In the genomic region with DNA sequence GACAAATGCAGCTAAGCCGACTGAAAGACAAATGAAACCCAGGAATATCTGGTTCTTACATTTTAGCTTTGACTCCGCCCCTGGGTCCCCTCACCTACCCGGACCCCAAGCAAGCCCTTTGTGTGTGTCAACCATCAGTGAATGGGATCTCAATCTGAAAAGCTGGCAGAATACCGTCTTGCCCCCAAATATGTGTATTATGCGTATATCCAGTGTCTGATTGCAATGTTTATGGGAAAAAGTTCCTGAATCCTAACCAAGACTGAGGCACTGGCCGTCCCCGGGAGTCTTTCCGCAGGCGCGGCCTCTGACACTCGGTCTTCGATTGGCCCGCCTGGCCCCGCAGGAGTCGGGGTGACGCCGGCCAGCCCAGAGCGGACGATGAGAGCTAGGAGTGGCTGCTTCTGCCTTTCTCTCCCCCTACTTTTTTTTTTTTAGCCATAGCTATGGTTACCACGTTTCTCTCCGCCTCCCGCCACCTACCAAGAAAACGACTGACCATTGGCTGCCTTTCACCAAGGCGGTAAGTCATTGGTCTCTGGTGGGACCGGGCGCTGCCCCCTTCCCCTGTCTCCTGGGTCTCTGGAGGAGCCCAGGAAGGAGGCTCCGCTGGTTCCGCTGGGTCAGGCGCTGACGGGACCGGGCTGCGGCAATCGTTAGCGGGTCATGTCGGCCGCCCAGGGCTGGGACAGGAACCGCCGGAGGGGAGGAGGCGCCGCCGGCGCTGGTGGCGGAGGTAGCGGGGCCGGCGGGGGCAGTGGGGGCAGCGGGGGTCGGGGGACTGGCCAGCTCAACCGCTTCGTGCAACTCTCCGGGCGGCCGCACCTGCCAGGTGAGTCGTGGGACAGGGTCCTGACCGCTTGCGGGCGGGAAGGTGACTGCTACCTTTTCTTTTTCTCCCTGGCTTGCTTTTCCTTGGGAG, we compare ENCODE assay signal across 1 cellular context.
A peak's percentile ranks its signal among the peaks of the same experiment; 100 is the strongest.
TF ChIP-seq lines count a peak whose summit lies in the region.

Gene KLHDC10 (plus strand): TSS at position 557 of the 922 bp plus-strand sequence. CDS start 110 bp downstream, at position 667.

TF ChIP-seq in WTC11, 78 proteins besides CTCF, POLR2A, EP300 and RAD21 (continued from another document):
- TF ChIP-seq ZNF263 (CRISPR knock-in tag; IDR thresholded peaks at IDR 0.05; ENCODE audit: low read depth) (no peak), TEAD1 (CRISPR knock-in tag; IDR thresholded peaks at IDR 0.05) (peak; percentile 88), NR3C1 (CRISPR knock-in tag; conservative IDR thresholded peaks at IDR 0.05; ENCODE audit: low read depth) (no peak), MYBL2 (CRISPR knock-in tag; IDR thresholded peaks at IDR 0.05) (0 out of 2 replicates have a peak, but pooled peaks have one; percentile 22)
- TF ChIP-seq, protein P1, sequence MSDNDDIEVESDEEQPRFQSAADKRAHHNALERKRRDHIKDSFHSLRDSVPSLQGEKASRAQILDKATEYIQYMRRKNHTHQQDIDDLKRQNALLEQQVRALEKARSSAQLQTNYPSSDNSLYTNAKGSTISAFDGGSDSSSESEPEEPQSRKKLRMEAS (CRISPR knock-in tag; IDR thresholded peaks at IDR 0.05): 0 out of 2 replicates have a peak, but pooled peaks have one; percentile 18
- TF ChIP-seq, protein P2, sequence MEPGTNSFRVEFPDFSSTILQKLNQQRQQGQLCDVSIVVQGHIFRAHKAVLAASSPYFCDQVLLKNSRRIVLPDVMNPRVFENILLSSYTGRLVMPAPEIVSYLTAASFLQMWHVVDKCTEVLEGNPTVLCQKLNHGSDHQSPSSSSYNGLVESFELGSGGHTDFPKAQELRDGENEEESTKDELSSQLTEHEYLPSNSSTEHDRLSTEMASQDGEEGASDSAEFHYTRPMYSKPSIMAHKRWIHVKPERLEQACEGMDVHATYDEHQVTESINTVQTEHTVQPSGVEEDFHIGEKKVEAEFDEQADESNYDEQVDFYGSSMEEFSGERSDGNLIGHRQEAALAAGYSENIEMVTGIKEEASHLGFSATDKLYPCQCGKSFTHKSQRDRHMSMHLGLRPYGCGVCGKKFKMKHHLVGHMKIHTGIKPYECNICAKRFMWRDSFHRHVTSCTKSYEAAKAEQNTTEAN (CRISPR knock-in tag; IDR thresholded peaks at IDR 0.05): 0 out of 2 replicates have a peak, but pooled peaks have one; percentile 62
